In the genomic region with DNA sequence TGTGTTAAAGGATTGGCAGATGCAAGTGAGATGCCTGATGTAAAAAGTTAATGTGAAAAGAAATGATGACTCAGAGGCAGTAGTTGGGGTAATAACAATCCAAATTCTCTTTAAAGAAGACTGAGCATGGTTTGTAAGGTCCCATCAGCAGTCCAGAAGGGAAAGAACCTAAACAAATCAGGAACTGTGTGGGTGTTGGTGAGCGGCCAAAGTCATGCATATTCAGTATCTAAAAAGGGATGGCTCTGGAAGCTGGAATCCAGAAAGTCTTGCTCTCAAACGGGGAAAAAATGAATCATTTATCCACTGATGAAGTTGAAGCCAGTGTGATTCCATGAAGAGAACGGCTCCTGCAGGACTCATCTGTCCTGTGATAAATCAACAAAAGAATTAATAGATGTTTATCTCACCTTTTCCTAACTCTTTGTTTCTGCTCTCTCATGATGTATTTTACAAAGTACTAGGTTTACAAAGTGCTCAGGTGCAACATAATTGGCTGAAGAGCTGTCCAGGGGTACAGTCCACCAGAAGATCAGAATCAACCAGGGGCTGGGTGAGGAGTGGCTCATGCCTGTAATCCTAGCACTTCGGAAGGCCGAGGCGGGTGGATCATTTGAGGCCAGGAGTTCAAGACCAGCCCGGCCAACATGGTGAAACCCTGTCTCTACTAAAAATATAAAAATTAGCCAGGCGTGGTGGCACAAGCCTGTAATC, we compare ENCODE assay signal across 10 cellular contexts. TPM values are rescaled to one million over a fixed set of nuclear protein-coding genes. Genes with fewer than 3 reads are reported as not detected.
DNase-seq lines count a peak whose midpoint lies in the region; ATAC-seq and TF ChIP-seq lines count a peak whose summit lies in the region.
"Had no signal": no experiment of that assay in that cellular context is flagged by ENCODE, and none has a peak within 500 bp of the region (broad histone marks: within the 10 kb centered on the region; RNA-seq: fewer than 3 reads in every experiment).

No MANE protein-coding gene starts in this region.

- no peak for TF ChIP-seq EP300 in gastroesophageal sphincter (IDR thresholded peaks at IDR 0.05)

- TF ChIP-seq CTCF in gastroesophageal sphincter (IDR thresholded peaks at IDR 0.05): no peak

- peaks cover 93% of the 10 kb centered on the region for H3K4me1 Mint-ChIP-seq in activated T-cell treated with anti-CD3 and anti-CD28 coated beads, Interleukin-2, amount 50 U/mL, for 24 hours (ENCODE audit: low read depth)
- peaks cover 87% of the 10 kb centered on the region for H3K4me1 Mint-ChIP-seq in activated naive CD8-positive, alpha-beta T cell (ENCODE audit: low read depth)

- no peaks in the 10 kb centered on the region for H3K27me3 Mint-ChIP-seq in activated T-cell treated with anti-CD3 and anti-CD28 coated beads, Interleukin-2, amount 50 U/mL, for 24 hours
- H3K27me3 Mint-ChIP-seq in activated naive CD8-positive, alpha-beta T cell: no peaks in the 10 kb centered on the region

- no peak for ATAC-seq in gastroesophageal sphincter

- H3K27ac Mint-ChIP-seq in activated T-cell treated with anti-CD3 and anti-CD28 coated beads, Interleukin-2, amount 50 U/mL, for 24 hours: peak overlapping the region; percentile 86
- peak overlapping the region; percentile 93 for H3K27ac Mint-ChIP-seq in activated naive CD8-positive, alpha-beta T cell

- H3K27ac ChIP-seq in gastroesophageal sphincter: peak overlapping the region in 3 of 4 donors; percentile 13 to 42 (median 16)
- H3K27ac ChIP-seq: breast epithelium had no signal

- peaks cover 73% of the 10 kb centered on the region for H3K36me3 Mint-ChIP-seq in activated T-cell treated with anti-CD3 and anti-CD28 coated beads, Interleukin-2, amount 50 U/mL, for 24 hours (ENCODE audit: low read depth)
- H3K36me3 Mint-ChIP-seq in activated naive CD8-positive, alpha-beta T cell: peaks cover 30% of the 10 kb centered on the region

- DNase-seq in activated T-cell treated with anti-CD3 and anti-CD28 coated beads, Interleukin-2, amount 50 U/mL, for 24 hours: no peak
- DNase-seq in activated T-cell treated with anti-CD3 and anti-CD28 coated beads for 4 hours: no peak
- peak; percentile 39 for DNase-seq in stromal cell of bone marrow (ENCODE audit: low read depth)
- DNase-seq in NCI-H2171 treated with DMSO at 0.1 percent for 48 hours (lab: John Stamatoyannopoulos, UW): no peak
- no peak for DNase-seq in T-helper 1 cell
- no peak for DNase-seq in activated CD4-positive, CD25-positive, alpha-beta regulatory T cell treated with anti-CD3 and anti-CD28 coated beads, Interleukin-2, amount 50 U/mL, for 72 hours
- DNase-seq: activated CD4-positive, alpha-beta T cell treated with anti-CD3 and anti-CD28 coated beads, Interleukin-2, amount 50 U/mL, for 4 hours had no signal

- peaks cover 0 to 18% (median 2%) of the 10 kb centered on the region in 3 donors for H3K4me1 ChIP-seq in gastroesophageal sphincter

- whole genome bisulfite sequencing in gastroesophageal sphincter (ENCODE audit: low coverage in 1 of 2), 2 donors: 55 to 60% methylated on average over 7 to 8 of the region's 8 CpGs

- H3K9me3 ChIP-seq in gastroesophageal sphincter: no peaks in the 10 kb centered on the region
- H3K9me3 ChIP-seq: breast epithelium had no signal

- H3K4me3 ChIP-seq in gastroesophageal sphincter: no peak overlapping the region
- H3K4me3 ChIP-seq: breast epithelium had no signal

- H3K9me3 Mint-ChIP-seq in activated T-cell treated with anti-CD3 and anti-CD28 coated beads, Interleukin-2, amount 50 U/mL, for 24 hours: no peaks in the 10 kb centered on the region
- no peaks in the 10 kb centered on the region for H3K9me3 Mint-ChIP-seq in activated naive CD8-positive, alpha-beta T cell (ENCODE audit: low read depth)

- H3K4me3 Mint-ChIP-seq in activated T-cell treated with anti-CD3 and anti-CD28 coated beads, Interleukin-2, amount 50 U/mL, for 24 hours: peak overlapping the region; percentile 8
- peak overlapping the region; percentile 44 for H3K4me3 Mint-ChIP-seq in activated naive CD8-positive, alpha-beta T cell

- no peaks in the 10 kb centered on the region for H3K27me3 ChIP-seq in gastroesophageal sphincter
- H3K27me3 ChIP-seq: breast epithelium had no signal

- H3K36me3 ChIP-seq in gastroesophageal sphincter: peaks cover 0 to 1% of the 10 kb centered on the region in 2 donors
- H3K36me3 ChIP-seq: breast epithelium had no signal

- TF ChIP-seq POLR2A in gastroesophageal sphincter (IDR thresholded peaks at IDR 0.05): no peak

RNA-seq across cellular contexts. Expression of a gene that starts 21.1 kb away (rescaled TPM):
- 10 to 100 TPM in 2 of 4 donors, 1 to 10 TPM in 2; 7.1 to 12.6 (median 10.6) TPM for total RNA-seq in gastroesophageal sphincter
